ENCODE assay signal across 8 cellular contexts in the genomic region with DNA sequence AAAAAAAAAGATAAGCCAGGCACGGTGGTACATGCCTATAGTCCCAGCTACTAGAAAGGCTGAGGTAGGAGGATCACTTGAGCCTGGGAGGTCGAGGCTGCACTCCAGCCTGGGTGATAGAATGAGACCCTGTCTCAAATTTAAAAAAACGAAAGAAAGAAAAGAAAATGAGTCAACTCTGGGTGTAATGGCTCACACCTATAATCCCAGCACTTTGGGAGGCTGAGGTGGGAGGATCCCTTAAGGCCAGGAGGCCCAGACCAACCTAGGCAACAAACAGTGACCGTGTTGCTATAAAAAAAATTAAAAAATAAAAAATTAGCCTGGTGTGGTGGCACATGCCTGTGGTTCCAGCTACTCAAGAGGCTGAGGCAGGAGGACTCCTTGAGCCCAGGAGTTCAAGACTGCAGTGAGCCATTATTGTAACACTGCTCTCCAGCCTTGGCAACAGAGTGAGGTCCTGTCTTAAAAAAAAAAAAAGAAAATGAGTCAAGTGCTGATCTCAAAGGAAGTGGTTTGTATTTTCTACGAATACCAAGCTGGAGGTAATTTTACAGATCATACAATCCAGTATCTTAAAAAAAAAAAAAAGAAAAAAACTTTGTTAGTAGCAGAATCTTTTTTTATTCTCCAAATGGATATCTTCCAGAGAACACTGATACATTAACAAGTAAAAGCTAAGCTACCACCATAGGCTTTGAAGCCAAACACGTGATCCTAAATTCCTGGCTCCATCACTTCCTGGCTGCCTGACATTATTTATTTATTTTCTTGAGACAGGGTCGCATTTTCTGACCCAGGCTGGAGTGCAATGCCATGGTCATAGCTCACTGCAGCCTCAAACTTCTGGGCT. TPM values are rescaled to one million over a fixed set of nuclear protein-coding genes. Genes with fewer than 3 reads are reported as not detected.
DNase-seq lines count a peak whose midpoint lies in the region; ATAC-seq and TF ChIP-seq lines count a peak whose summit lies in the region.

No MANE protein-coding gene starts in this region.

- peak overlapping the region; percentile 25 for H3K27ac ChIP-seq in thymus (ENCODE audit: low read depth)

- no peaks in the 10 kb centered on the region for H3K36me3 ChIP-seq in thymus (ENCODE audit: control insufficient read depth, insufficient read depth)

- peak; percentile 29 for DNase-seq in activated naive CD4-positive, alpha-beta T cell treated with Interleukin-2 at 50 U/mL for 16 hours
- no peak for DNase-seq in activated naive CD4-positive, alpha-beta T cell (lab: John Stamatoyannopoulos, UW)
- DNase-seq in activated T-cell treated with anti-CD3 and anti-CD28 coated beads for 4 hours: peak; percentile 20
- DNase-seq in foreskin fibroblast: peak; percentile 68 to 73
- no peak for DNase-seq in DMS153 treated with DMSO at 0.1 percent for 48 hours (lab: John Stamatoyannopoulos, UW; ENCODE audit: unreplicated experiment)
- no peak for DNase-seq in NCI-H146 (lab: John Stamatoyannopoulos, UW)

- no peak for TF ChIP-seq CTCF in foreskin fibroblast (IDR thresholded peaks at IDR 0.05; ENCODE audit: low read depth, low read length)

- H3K27me3 ChIP-seq in thymus (ENCODE audit: control insufficient read depth, insufficient read depth): no peaks in the 10 kb centered on the region

- 69% methylated on average over 7 of the region's 7 CpGs for WGBS in thymus

- ATAC-seq in HG02678 (IDR thresholded peaks at IDR 0.05; ENCODE audit: unreplicated experiment): no peak

- H3K9me3 ChIP-seq in thymus (ENCODE audit: control insufficient read depth): no peaks in the 10 kb centered on the region

- H3K4me1 ChIP-seq in thymus (ENCODE audit: control insufficient read depth, insufficient read depth, low read length): peaks cover 2% of the 10 kb centered on the region

- H3K4me3 ChIP-seq in foreskin fibroblast (ENCODE audit: low read depth in 1 of 2, low read length in 2 of 2) (no peak overlapping the region), thymus (ENCODE audit: low read length) (no peak overlapping the region)

RNA-seq across cellular contexts. Expression of a gene that starts 5.7 kb away (rescaled TPM):
- 57.6 TPM for polyA plus RNA-seq in thymus

RNA-seq across cellular contexts. Expression of a gene that starts 24.6 kb away (rescaled TPM):
- polyA plus RNA-seq in thymus: 1.3 TPM

Comparison
In these comparisons a context has a peak if more than half of its experiments do, and no peak if none do; other contexts are left out.
1. DNase-seq: peak in activated naive CD4-positive, alpha-beta T cell treated with Interleukin-2 at 50 U/mL for 16 hours (single experiment), activated T-cell treated with anti-CD3 and anti-CD28 coated beads for 4 hours (single experiment) and foreskin fibroblast (2 of 2); none in activated naive CD4-positive, alpha-beta T cell (0 of 4), DMS153 treated with DMSO at 0.1 percent for 48 hours (single experiment) and NCI-H146 (single experiment).